17 cellular contexts compared by ENCODE assay signal in the genomic region with DNA sequence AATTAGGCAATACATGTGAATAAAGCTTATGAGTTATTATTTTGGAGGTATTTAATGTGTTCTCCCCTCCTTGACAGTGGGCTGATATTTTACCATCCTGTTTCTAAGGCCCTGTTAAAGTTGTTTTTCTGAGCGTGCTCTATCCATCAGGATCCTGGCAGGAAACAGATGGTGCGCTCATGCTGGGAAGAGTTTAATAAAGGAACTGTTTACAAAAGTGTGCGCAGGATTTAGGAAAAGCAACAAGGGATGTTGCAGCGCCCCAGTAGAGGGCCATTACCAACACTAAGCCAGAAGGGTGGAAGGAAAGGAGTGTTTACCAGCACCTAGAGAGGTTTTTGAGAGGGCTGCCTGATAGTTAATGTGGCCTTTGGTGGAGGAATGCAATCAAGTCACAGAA.
DNase-seq lines count a peak whose midpoint lies in the region; ATAC-seq and TF ChIP-seq lines count a peak whose summit lies in the region.
"Had no signal": no experiment of that assay in that cellular context is flagged by ENCODE, and none has a peak within 500 bp of the region (broad histone marks: within the 10 kb centered on the region; RNA-seq: fewer than 3 reads in every experiment).

No MANE protein-coding gene starts in this region.

- BruUV-seq in Panc1 (replicated peaks; lab: Mats Ljungman, UMichigan), result no TSS peak

- in situ Hi-C loops in Panc1 (cut with HindIII; ENCODE audit: low pct_unique_long_range_greater_than_20kb, low sequenced_read_pairs), result no loop called here

- ATAC-seq in Panc1, result no peak
- no peak for ATAC-seq in HG02970 (IDR thresholded peaks at IDR 0.05; ENCODE audit: low FRiP score, unreplicated experiment)
- ATAC-seq: esophagus mucosa had no signal

- no peak overlapping the region for H3K4ac ChIP-seq in mesendoderm (ENCODE audit: low read depth, low read length)

- H3K4me1 ChIP-seq in Panc1 (ENCODE audit: control insufficient read depth, insufficient read depth, low read length), result peaks cover 7% of the 10 kb centered on the region
- H3K4me1 ChIP-seq in mesendoderm (ENCODE audit: control insufficient read depth, low read depth, low read length), result peaks cover 2% of the 10 kb centered on the region
- H3K4me1 ChIP-seq: sigmoid colon, SJSA1 had no signal

- no peaks in the 10 kb centered on the region for H3K27me3 Mint-ChIP-seq in nephron progenitor cell (ENCODE audit: low read depth, poor library complexity)

- H3K18ac ChIP-seq in mesendoderm (ENCODE audit: low read length), result no peak overlapping the region

- H2BK120ac ChIP-seq in mesendoderm (ENCODE audit: low read depth, low read length), result no peak overlapping the region

- H2BK5ac ChIP-seq in mesendoderm (ENCODE audit: low read length), result no peak overlapping the region

- no peaks in the 10 kb centered on the region for H3K36me3 ChIP-seq in Panc1 (ENCODE audit: control insufficient read depth, insufficient read depth, low read length)
- H3K36me3 ChIP-seq in mesendoderm (ENCODE audit: control insufficient read depth, insufficient read depth, low read length), result no peaks in the 10 kb centered on the region
- H3K36me3 ChIP-seq: HAP-1, sigmoid colon, SJSA1 had no signal

- no peak overlapping the region for H3K23ac ChIP-seq in mesendoderm (ENCODE audit: low read length)

- H3K79me2 ChIP-seq in mesendoderm (ENCODE audit: control insufficient read depth, insufficient read depth, low read length), result no peaks in the 10 kb centered on the region

- H3K9me3 Mint-ChIP-seq in nephron progenitor cell, result no peaks in the 10 kb centered on the region

- no peak overlapping the region for H3K4me3 ChIP-seq in Panc1 (ENCODE audit: low read depth in 2 of 2, low read length in 2 of 2)
- H3K4me3 ChIP-seq in mesendoderm (ENCODE audit: low read length), result no peak overlapping the region
- H3K4me3 ChIP-seq: HAP-1, sigmoid colon, SJSA1 had no signal

- peaks cover 85% of the 10 kb centered on the region for H3K4me1 Mint-ChIP-seq in nephron progenitor cell

- peak overlapping the region; percentile 84 for H3K27ac Mint-ChIP-seq in nephron progenitor cell

- no peak overlapping the region for H3K4me3 Mint-ChIP-seq in nephron progenitor cell

- TF ChIP-seq CTCF in Panc1 (IDR thresholded peaks at IDR 0.05) (no peak), nephron progenitor cell (IDR thresholded peaks at IDR 0.05) (no peak)

- intact Hi-C loops in Panc1 (cut with micrococcal nuclease; ENCODE audit: unreplicated experiment), result no loop called here

- POLR2A ChIA-PET in Panc1 (lab: Charles Lee), result no interaction called here

- no peaks in the 10 kb centered on the region for H3K36me3 Mint-ChIP-seq in nephron progenitor cell (ENCODE audit: low read depth)

- no peak overlapping the region for H3K9ac ChIP-seq in mesendoderm (ENCODE audit: low read length)

- peak overlapping the region; percentile 39; the same call in 1 of the 2 replicates for H3K27ac ChIP-seq in Panc1 (ENCODE audit: low read length)
- H3K27ac ChIP-seq in mesendoderm (ENCODE audit: low read depth, low read length), result no peak overlapping the region
- H3K27ac ChIP-seq: sigmoid colon, SJSA1 had no signal

- DNase-seq in DMS153 treated with DMSO at 0.1 percent for 48 hours (lab: John Stamatoyannopoulos, UW; ENCODE audit: unreplicated experiment) (peak; percentile 86), NCI-H2081 treated with DMSO at 0.1 percent for 48 hours (lab: John Stamatoyannopoulos, UW) (peak; percentile 43), Panc1 (ENCODE audit: low read depth, low spot score) (no peak), nephron progenitor cell (no peak), mesendoderm (no peak), midbrain (lab: John Stamatoyannopoulos, UW) (no peak)
- no peak for DNase-seq in activated effector memory CD4-positive, alpha-beta T cell treated with Interleukin-2 at 50 U/mL for 16 hours
- DNase-seq: activated CD4-positive, alpha-beta T cell treated with anti-CD3 and anti-CD28 coated beads for 1 hour; Calu3; cortex of kidney; nucleus accumbens; OCI-M1; sigmoid colon had no signal

- CTCF ChIA-PET in Panc1 (lab: Charles Lee), result no interaction called here

- no peaks in the 10 kb centered on the region for H3K27me3 ChIP-seq in Panc1 (ENCODE audit: control insufficient read depth, insufficient read depth, low read length)
- H3K27me3 ChIP-seq in mesendoderm (ENCODE audit: insufficient read depth, low read length, poor library complexity), result no peaks in the 10 kb centered on the region
- H3K27me3 ChIP-seq: sigmoid colon, SJSA1 had no signal

- no peak overlapping the region for H3K4me2 ChIP-seq in mesendoderm (ENCODE audit: low read length)

- no peak overlapping the region for H4K5ac ChIP-seq in mesendoderm (ENCODE audit: low read length)

- H3K9me3 ChIP-seq in Panc1 (ENCODE audit: control insufficient read depth, insufficient read depth, low read depth, low read length), result no peaks in the 10 kb centered on the region
- H3K9me3 ChIP-seq: HAP-1, sigmoid colon, SJSA1 had no signal

- H2AK5ac ChIP-seq in mesendoderm (ENCODE audit: low read length), result no peak overlapping the region

- WGBS in mesendoderm (ENCODE audit: extremely low coverage, insufficient coverage, low lambda C conversion rate), result no CpG with 5 or more reads among the region's 4 CpGs

- no peak overlapping the region for H4K8ac ChIP-seq in mesendoderm (ENCODE audit: low read depth, low read length)

- H3K79me1 ChIP-seq in mesendoderm (ENCODE audit: low read length), result no peaks in the 10 kb centered on the region

- no peak overlapping the region for H3K56ac ChIP-seq in mesendoderm (ENCODE audit: low read length)

- no peak overlapping the region for H2BK15ac ChIP-seq in mesendoderm (replicated peaks; ENCODE audit: low read depth)

Comparison
In these comparisons a context has a peak if more than half of its experiments do, and no peak if none do; other contexts are left out.
1. DNase-seq: peak in DMS153 treated with DMSO at 0.1 percent for 48 hours (single experiment) and NCI-H2081 treated with DMSO at 0.1 percent for 48 hours (single experiment); none in Panc1 (single experiment), nephron progenitor cell (single experiment), mesendoderm (single experiment), activated effector memory CD4-positive, alpha-beta T cell treated with Interleukin-2 at 50 U/mL for 16 hours (single experiment) and midbrain (single experiment).